ENCODE assay signal across 20 cellular contexts in genomic region chr1:87515781-87516180, GRCh38.
"Had no signal": no experiment of that assay in that cellular context is flagged by ENCODE, and none has a peak within 500 bp of the region (broad histone marks: within the 10 kb centered on the region; RNA-seq: fewer than 3 reads in every experiment).

No MANE protein-coding gene starts in this region.

- H3K4me1 ChIP-seq: colonic mucosa, gastrocnemius medialis, left ventricle myocardium inferior, suprapubic skin, upper lobe of left lung had no signal

- H3K27me3 ChIP-seq: cardiac muscle cell, colonic mucosa, esophagus muscularis mucosa, gastrocnemius medialis, neutrophil, suprapubic skin, upper lobe of left lung had no signal

- H3K4me3 ChIP-seq: cardiac muscle cell, colonic mucosa, esophagus muscularis mucosa, gastrocnemius medialis, left ventricle myocardium inferior, SK-N-MC, suprapubic skin, upper lobe of left lung had no signal

- H3K9me3 Mint-ChIP-seq: activated T-helper 1 cell treated with anti-CD3 and anti-CD28 coated beads, Interleukin-12 subunit alpha, Interleukin-12 subunit beta, Interleukin-2, Interleukin-4 antibody, amounts not matched to agents 30 ng/mL and 10 ng/mL and 1 ng/mL, durations not matched to agents 14 hours and 24 hours and 36 hours; naive thymus-derived CD8-positive, alpha-beta T cell had no signal

- DNase-seq: activated naive CD4-positive, alpha-beta T cell treated with Interleukin-2 at 50 U/mL for 16 hours; anterior cingulate cortex; colonic mucosa; gastrocnemius medialis; left ventricle myocardium inferior; naive thymus-derived CD8-positive, alpha-beta T cell; right cardiac atrium; small intestine; stimulated activated CD4-positive, alpha-beta T cell treated with anti-CD3 and anti-CD28 coated beads, Interleukin-4, amount 100 ng/mL, for 4 hours; stimulated activated CD8-positive, alpha-beta memory T cell treated with anti-CD3 and anti-CD28 coated beads, Interleukin-4, amount 100 ng/mL, for 48 hours; stimulated activated naive CD8-positive, alpha-beta T cell treated with anti-CD3 and anti-CD28 coated beads, Interleukin-15, Interleukin-2, amounts not matched to agents 100 U/mL and 50 U/mL, for 24 hours; T-helper 1 cell; T1000; upper lobe of left lung had no signal

- H3K27ac ChIP-seq: cardiac muscle cell, colonic mucosa, esophagus muscularis mucosa, gastrocnemius medialis, left ventricle myocardium inferior, neutrophil, SK-N-MC, suprapubic skin, upper lobe of left lung had no signal

- H3K36me3 Mint-ChIP-seq: naive thymus-derived CD8-positive, alpha-beta T cell had no signal

- H3K9me3 ChIP-seq: colonic mucosa, esophagus muscularis mucosa, gastrocnemius medialis, neutrophil, suprapubic skin, upper lobe of left lung had no signal

- H3K4me1 Mint-ChIP-seq: naive thymus-derived CD8-positive, alpha-beta T cell had no signal

- H3K27ac Mint-ChIP-seq: activated T-helper 1 cell treated with anti-CD3 and anti-CD28 coated beads, Interleukin-12 subunit alpha, Interleukin-12 subunit beta, Interleukin-2, Interleukin-4 antibody, amounts not matched to agents 30 ng/mL and 10 ng/mL and 1 ng/mL, durations not matched to agents 14 hours and 24 hours and 36 hours; naive thymus-derived CD8-positive, alpha-beta T cell had no signal

- H3K4me3 Mint-ChIP-seq: activated T-helper 1 cell treated with anti-CD3 and anti-CD28 coated beads, Interleukin-12 subunit alpha, Interleukin-12 subunit beta, Interleukin-2, Interleukin-4 antibody, amounts not matched to agents 30 ng/mL and 10 ng/mL and 1 ng/mL, durations not matched to agents 14 hours and 24 hours and 36 hours; naive thymus-derived CD8-positive, alpha-beta T cell had no signal

- H3K36me3 ChIP-seq: cardiac muscle cell, colonic mucosa, esophagus muscularis mucosa, gastrocnemius medialis, left ventricle myocardium inferior, neutrophil, suprapubic skin, upper lobe of left lung had no signal
